Comparison of ENCODE assay signal across 1 cellular context in the genomic region with DNA sequence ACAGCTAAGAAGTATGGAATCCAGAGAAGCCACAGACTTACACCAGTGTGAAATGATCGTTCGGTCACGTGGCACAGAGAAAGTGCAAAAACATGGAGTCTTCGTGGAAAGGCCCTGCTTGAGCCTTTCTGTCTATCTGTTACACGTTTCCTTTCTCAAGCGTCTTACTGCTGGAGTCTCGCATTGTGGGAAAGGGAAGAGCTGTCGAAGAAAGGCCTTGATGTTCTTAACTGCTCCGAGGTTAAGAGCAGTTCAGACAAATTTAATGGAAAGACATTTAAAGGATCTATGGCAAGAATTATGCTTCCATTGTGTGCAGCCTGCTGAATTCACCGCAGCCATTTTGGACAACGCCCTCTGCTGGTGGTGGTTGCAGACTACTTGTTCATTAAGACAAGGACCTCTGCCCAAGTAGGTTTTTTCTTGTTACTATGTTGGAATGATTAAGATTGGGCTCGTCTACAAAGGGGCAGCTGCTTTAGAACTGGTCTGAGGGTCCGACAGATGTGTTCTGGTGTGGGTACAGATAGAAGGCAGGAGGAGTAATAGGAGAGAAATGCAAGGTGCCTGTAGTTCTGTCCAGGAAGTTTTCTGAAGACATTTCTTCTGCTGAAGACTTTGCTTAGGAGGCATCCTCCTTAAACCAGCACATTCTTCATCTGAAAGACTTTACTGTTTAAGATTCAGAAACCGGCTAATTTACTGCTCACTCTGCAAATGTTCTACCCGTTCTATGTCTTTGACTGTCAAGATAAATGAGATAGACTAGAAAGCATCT.
TF ChIP-seq lines count a peak whose summit lies in the region.

No MANE protein-coding gene starts in this region.

TF ChIP-seq in K562, 482 proteins besides CTCF, POLR2A, EP300 and RAD21 (continued from another document):
- TF ChIP-seq, protein P1, sequence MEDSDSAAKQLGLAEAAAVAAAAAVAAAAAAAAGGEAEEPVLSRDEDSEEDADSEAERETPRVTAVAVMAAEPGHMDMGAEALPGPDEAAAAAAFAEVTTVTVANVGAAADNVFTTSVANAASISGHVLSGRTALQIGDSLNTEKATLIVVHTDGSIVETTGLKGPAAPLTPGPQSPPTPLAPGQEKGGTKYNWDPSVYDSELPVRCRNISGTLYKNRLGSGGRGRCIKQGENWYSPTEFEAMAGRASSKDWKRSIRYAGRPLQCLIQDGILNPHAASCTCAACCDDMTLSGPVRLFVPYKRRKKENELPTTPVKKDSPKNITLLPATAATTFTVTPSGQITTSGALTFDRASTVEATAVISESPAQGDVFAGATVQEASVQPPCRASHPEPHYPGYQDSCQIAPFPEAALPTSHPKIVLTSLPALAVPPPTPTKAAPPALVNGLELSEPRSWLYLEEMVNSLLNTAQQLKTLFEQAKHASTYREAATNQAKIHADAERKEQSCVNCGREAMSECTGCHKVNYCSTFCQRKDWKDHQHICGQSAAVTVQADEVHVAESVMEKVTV (CRISPR knock-in tag; IDR thresholded peaks at IDR 0.05) = peak; percentile 16; the same call in 1 of the 2 replicates
- TF ChIP-seq MTA2 (IDR thresholded peaks at IDR 0.05; ENCODE audit: low read depth) = no peak
- no peak for TF ChIP-seq ATF1 (CRISPR knock-in tag; IDR thresholded peaks at IDR 0.05)
- TF ChIP-seq ATF1 (tag; IDR thresholded peaks at IDR 0.05) = no peak
- TF ChIP-seq NR4A1 (CRISPR knock-in tag; IDR thresholded peaks at IDR 0.05) = no peak
- 0 out of 2 replicates have a peak, but pooled peaks have one; percentile 63 for TF ChIP-seq NR4A1 (tag; IDR thresholded peaks at IDR 0.05)
- TF ChIP-seq, protein P2, sequence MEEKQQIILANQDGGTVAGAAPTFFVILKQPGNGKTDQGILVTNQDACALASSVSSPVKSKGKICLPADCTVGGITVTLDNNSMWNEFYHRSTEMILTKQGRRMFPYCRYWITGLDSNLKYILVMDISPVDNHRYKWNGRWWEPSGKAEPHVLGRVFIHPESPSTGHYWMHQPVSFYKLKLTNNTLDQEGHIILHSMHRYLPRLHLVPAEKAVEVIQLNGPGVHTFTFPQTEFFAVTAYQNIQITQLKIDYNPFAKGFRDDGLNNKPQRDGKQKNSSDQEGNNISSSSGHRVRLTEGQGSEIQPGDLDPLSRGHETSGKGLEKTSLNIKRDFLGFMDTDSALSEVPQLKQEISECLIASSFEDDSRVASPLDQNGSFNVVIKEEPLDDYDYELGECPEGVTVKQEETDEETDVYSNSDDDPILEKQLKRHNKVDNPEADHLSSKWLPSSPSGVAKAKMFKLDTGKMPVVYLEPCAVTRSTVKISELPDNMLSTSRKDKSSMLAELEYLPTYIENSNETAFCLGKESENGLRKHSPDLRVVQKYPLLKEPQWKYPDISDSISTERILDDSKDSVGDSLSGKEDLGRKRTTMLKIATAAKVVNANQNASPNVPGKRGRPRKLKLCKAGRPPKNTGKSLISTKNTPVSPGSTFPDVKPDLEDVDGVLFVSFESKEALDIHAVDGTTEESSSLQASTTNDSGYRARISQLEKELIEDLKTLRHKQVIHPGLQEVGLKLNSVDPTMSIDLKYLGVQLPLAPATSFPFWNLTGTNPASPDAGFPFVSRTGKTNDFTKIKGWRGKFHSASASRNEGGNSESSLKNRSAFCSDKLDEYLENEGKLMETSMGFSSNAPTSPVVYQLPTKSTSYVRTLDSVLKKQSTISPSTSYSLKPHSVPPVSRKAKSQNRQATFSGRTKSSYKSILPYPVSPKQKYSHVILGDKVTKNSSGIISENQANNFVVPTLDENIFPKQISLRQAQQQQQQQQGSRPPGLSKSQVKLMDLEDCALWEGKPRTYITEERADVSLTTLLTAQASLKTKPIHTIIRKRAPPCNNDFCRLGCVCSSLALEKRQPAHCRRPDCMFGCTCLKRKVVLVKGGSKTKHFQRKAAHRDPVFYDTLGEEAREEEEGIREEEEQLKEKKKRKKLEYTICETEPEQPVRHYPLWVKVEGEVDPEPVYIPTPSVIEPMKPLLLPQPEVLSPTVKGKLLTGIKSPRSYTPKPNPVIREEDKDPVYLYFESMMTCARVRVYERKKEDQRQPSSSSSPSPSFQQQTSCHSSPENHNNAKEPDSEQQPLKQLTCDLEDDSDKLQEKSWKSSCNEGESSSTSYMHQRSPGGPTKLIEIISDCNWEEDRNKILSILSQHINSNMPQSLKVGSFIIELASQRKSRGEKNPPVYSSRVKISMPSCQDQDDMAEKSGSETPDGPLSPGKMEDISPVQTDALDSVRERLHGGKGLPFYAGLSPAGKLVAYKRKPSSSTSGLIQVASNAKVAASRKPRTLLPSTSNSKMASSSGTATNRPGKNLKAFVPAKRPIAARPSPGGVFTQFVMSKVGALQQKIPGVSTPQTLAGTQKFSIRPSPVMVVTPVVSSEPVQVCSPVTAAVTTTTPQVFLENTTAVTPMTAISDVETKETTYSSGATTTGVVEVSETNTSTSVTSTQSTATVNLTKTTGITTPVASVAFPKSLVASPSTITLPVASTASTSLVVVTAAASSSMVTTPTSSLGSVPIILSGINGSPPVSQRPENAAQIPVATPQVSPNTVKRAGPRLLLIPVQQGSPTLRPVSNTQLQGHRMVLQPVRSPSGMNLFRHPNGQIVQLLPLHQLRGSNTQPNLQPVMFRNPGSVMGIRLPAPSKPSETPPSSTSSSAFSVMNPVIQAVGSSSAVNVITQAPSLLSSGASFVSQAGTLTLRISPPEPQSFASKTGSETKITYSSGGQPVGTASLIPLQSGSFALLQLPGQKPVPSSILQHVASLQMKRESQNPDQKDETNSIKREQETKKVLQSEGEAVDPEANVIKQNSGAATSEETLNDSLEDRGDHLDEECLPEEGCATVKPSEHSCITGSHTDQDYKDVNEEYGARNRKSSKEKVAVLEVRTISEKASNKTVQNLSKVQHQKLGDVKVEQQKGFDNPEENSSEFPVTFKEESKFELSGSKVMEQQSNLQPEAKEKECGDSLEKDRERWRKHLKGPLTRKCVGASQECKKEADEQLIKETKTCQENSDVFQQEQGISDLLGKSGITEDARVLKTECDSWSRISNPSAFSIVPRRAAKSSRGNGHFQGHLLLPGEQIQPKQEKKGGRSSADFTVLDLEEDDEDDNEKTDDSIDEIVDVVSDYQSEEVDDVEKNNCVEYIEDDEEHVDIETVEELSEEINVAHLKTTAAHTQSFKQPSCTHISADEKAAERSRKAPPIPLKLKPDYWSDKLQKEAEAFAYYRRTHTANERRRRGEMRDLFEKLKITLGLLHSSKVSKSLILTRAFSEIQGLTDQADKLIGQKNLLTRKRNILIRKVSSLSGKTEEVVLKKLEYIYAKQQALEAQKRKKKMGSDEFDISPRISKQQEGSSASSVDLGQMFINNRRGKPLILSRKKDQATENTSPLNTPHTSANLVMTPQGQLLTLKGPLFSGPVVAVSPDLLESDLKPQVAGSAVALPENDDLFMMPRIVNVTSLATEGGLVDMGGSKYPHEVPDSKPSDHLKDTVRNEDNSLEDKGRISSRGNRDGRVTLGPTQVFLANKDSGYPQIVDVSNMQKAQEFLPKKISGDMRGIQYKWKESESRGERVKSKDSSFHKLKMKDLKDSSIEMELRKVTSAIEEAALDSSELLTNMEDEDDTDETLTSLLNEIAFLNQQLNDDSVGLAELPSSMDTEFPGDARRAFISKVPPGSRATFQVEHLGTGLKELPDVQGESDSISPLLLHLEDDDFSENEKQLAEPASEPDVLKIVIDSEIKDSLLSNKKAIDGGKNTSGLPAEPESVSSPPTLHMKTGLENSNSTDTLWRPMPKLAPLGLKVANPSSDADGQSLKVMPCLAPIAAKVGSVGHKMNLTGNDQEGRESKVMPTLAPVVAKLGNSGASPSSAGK (IDR thresholded peaks at IDR 0.05) = peak; percentile 60
